In genomic region chrX:123175366-123176122, GRCh38 we compare ENCODE assay signal across 25 cellular contexts. TPM values are rescaled to one million over a fixed set of nuclear protein-coding genes. Genes with fewer than 3 reads are reported as not detected.
DNase-seq lines count a peak whose midpoint lies in the region; ATAC-seq, FAIRE-seq and TF ChIP-seq lines count a peak whose summit lies in the region.
"Had no signal": no experiment of that assay in that cellular context is flagged by ENCODE, and none has a peak within 500 bp of the region (broad histone marks: within the 10 kb centered on the region; RNA-seq: fewer than 3 reads in every experiment).

No MANE protein-coding gene starts in this region.

- no peaks in the 10 kb centered on the region for H3K27me3 Mint-ChIP-seq in GM23338 (ENCODE audit: insufficient read depth, low read depth, poor library complexity)
- H3K27me3 Mint-ChIP-seq in stimulated activated naive B cell treated with anti-CD40 and anti-IgM and Interleukin-4, amounts not matched to agents 10 μg/mL and 1 μg/mL and 100 μg/mL, for 72 hours: no peaks in the 10 kb centered on the region
- no peaks in the 10 kb centered on the region for H3K27me3 Mint-ChIP-seq in stimulated activated memory B cell treated with anti-CD40 and anti-IgM and Interleukin-4, amounts not matched to agents 10 μg/mL and 1 μg/mL and 100 μg/mL, for 72 hours

- peak; percentile 48 for FAIRE-seq in H1 (lab: Jason Lieb, UNC)
- FAIRE-seq: HTR-8/SVneo had no signal

- H4K8ac ChIP-seq in H1 (ENCODE audit: extremely low read depth, insufficient read depth, low read length): no peak overlapping the region

- no peaks in the 10 kb centered on the region for H4K20me1 ChIP-seq in BLaER1 treated with 17β-estradiol and CSF1 and Interleukin-3, amounts not matched to agents 10 nM and 100 nM
- no peaks in the 10 kb centered on the region for H4K20me1 ChIP-seq in GM23338 (replicated peaks; ENCODE audit: insufficient read depth)
- H4K20me1 ChIP-seq in H1 (replicated peaks in 1 of 2; ENCODE audit: control insufficient read depth in 1 of 2, insufficient read depth in 2 of 2, low read length in 2 of 2): no peaks in the 10 kb centered on the region

- no peak overlapping the region for H3K56ac ChIP-seq in H1 (replicated peaks; ENCODE audit: insufficient read length, low read depth, low read length)

- no peak overlapping the region for H2BK120ac ChIP-seq in H1 (replicated peaks; ENCODE audit: low read depth, low read length)

- H2BK12ac ChIP-seq in H1 (ENCODE audit: low read depth, low read length): no peak overlapping the region

- H3K4ac ChIP-seq in H1 (replicated peaks; ENCODE audit: insufficient read length, low read depth, low read length): no peak overlapping the region

- H3K9ac ChIP-seq in BLaER1 treated with 17β-estradiol and CSF1 and Interleukin-3, amounts not matched to agents 10 nM and 100 nM: no peak overlapping the region
- no peak overlapping the region for H3K9ac ChIP-seq in H1 (replicated peaks in 1 of 4; ENCODE audit: extremely low read depth in 1 of 4, low read depth in 3 of 4, low read length in 3 of 4)

- H3K9me2 ChIP-seq in GM23338 (ENCODE audit: insufficient read depth): no peaks in the 10 kb centered on the region

- peak; percentile 72 for ATAC-seq in GM23338
- no peak for ATAC-seq in GM19452 (IDR thresholded peaks at IDR 0.05; ENCODE audit: unreplicated experiment)
- ATAC-seq in stimulated activated naive B cell treated with anti-CD40 and anti-IgM and Interleukin-4, amounts not matched to agents 10 μg/mL and 1 μg/mL and 100 μg/mL, for 72 hours (replicated peaks): no peak
- no peak for ATAC-seq in stimulated activated memory B cell treated with anti-CD40 and anti-IgM and Interleukin-4, amounts not matched to agents 10 μg/mL and 1 μg/mL and 100 μg/mL, for 72 hours
- ATAC-seq: T-cell had no signal

- peaks cover 63 to 100% (median 97%) of the 10 kb centered on the region in 11 experiments for H3K27me3 ChIP-seq in BLaER1 treated with 17β-estradiol and CSF1 and Interleukin-3, amounts not matched to agents 10 nM and 100 nM
- H3K27me3 ChIP-seq in GM23338 (ENCODE audit: insufficient read depth) (no peaks in the 10 kb centered on the region), H1 (replicated peaks in 1 of 4; ENCODE audit: control insufficient read depth in 3 of 4, extremely low read depth in 1 of 4, insufficient read depth in 3 of 4, low read length in 3 of 4) (no peaks in the 10 kb centered on the region)
- H3K27me3 ChIP-seq: Peyer's patch, SJCRH30 had no signal

- H3K36me3 Mint-ChIP-seq in GM23338 (ENCODE audit: low read depth): no peaks in the 10 kb centered on the region
- H3K36me3 Mint-ChIP-seq in stimulated activated naive B cell treated with anti-CD40 and anti-IgM and Interleukin-4, amounts not matched to agents 10 μg/mL and 1 μg/mL and 100 μg/mL, for 72 hours: no peaks in the 10 kb centered on the region
- H3K36me3 Mint-ChIP-seq in stimulated activated memory B cell treated with anti-CD40 and anti-IgM and Interleukin-4, amounts not matched to agents 10 μg/mL and 1 μg/mL and 100 μg/mL, for 72 hours: no peaks in the 10 kb centered on the region
- H3K36me3 Mint-ChIP-seq: CD8-positive, alpha-beta memory T cell; T-cell had no signal

- POLR2A ChIA-PET in H1 (lab: Charles Lee; ENCODE audit: partially characterized antibody): no interaction called here

- no peak for TF ChIP-seq EP300 in H1 (IDR thresholded peaks at IDR 0.05; ENCODE audit: borderline replicate concordance in 1 of 2, low read depth in 2 of 2, low read length in 2 of 2)

- H3K79me2 ChIP-seq in GM23338 (replicated peaks; ENCODE audit: insufficient read depth) (no peaks in the 10 kb centered on the region), H1 (ENCODE audit: control insufficient read depth in 1 of 2, insufficient read depth in 2 of 2, low read length in 2 of 2) (no peaks in the 10 kb centered on the region)

- H3K4me3 ChIP-seq in BLaER1 treated with 17β-estradiol and CSF1 and Interleukin-3, amounts not matched to agents 10 nM and 100 nM: no peak overlapping the region
- H3K4me3 ChIP-seq in GM23338 (no peak overlapping the region), H1 (ENCODE audit: extremely low read depth in 1 of 4, insufficient read depth in 2 of 4, low read depth in 3 of 4, low read length in 4 of 4) (no peak overlapping the region)
- H3K4me3 ChIP-seq: HAP-1, Peyer's patch, SJCRH30 had no signal

- TF ChIP-seq CTCF in GM23338 (conservative IDR thresholded peaks at IDR 0.05; ENCODE audit: low read depth in 2 of 2) (no peak), H1 (IDR thresholded peaks at IDR 0.05; ENCODE audit: control extremely low read depth in 1 of 3, insufficient read depth in 1 of 3, low read depth in 1 of 3, low read length in 3 of 3) (no peak)

- no peaks in the 10 kb centered on the region; the same call in 1 of the 2 replicates for H3K23me2 ChIP-seq in H1 (ENCODE audit: low read depth, low read length)

- no peaks in the 10 kb centered on the region for H3K79me1 ChIP-seq in H1 (ENCODE audit: low read depth, low read length)

- H3K36me3 ChIP-seq in BLaER1 treated with 17β-estradiol and CSF1 and Interleukin-3, amounts not matched to agents 10 nM and 100 nM: no peaks in the 10 kb centered on the region
- H3K36me3 ChIP-seq in GM23338 (ENCODE audit: insufficient read depth) (no peaks in the 10 kb centered on the region), H1 (ENCODE audit: control insufficient read depth in 2 of 4, insufficient read depth in 4 of 4, low read length in 3 of 4) (no peaks in the 10 kb centered on the region)
- H3K36me3 ChIP-seq: HAP-1, Peyer's patch, SJCRH30 had no signal

- H3K4me1 ChIP-seq in BLaER1 treated with 17β-estradiol and CSF1 and Interleukin-3, amounts not matched to agents 10 nM and 100 nM: peaks cover 0 to 14% (median 8%) of the 10 kb centered on the region in 10 experiments; a peak in 16 of 20 replicates
- H3K4me1 ChIP-seq in GM23338 (ENCODE audit: insufficient read depth) (peaks cover 3% of the 10 kb centered on the region; the same call in 1 of the 2 replicates), H1 (replicated peaks in 1 of 4; ENCODE audit: control insufficient read depth in 3 of 4, insufficient read depth in 4 of 4, low read length in 3 of 4) (peaks cover 0 to 2% (median 0%) of the 10 kb centered on the region in 4 experiments; a peak in 1 of 7 replicates)
- H3K4me1 ChIP-seq: HAP-1, Peyer's patch, SJCRH30 had no signal

- H3K9me3 ChIP-seq in BLaER1 treated with 17β-estradiol and CSF1 and Interleukin-3, amounts not matched to agents 10 nM and 100 nM (replicated peaks in 1 of 11): peaks cover 0 to 6% (median 0%) of the 10 kb centered on the region in 11 experiments; a peak in 2 of 22 replicates
- H3K9me3 ChIP-seq in H1 (ENCODE audit: insufficient read depth in 2 of 2, low read depth in 1 of 2, low read length in 1 of 2): no peaks in the 10 kb centered on the region
- H3K9me3 ChIP-seq: HAP-1, Peyer's patch, SJCRH30 had no signal

- H2AK5ac ChIP-seq in H1 (ENCODE audit: low read depth, low read length): no peak overlapping the region

- H2AFZ ChIP-seq in GM23338 (no peak overlapping the region), H1 (ENCODE audit: low read length) (no peak overlapping the region)

- no peak overlapping the region for H2BK20ac ChIP-seq in H1 (ENCODE audit: low read length)

- CTCF ChIA-PET in H1 (lab: Charles Lee; ENCODE audit: partially characterized antibody): interaction anchor here (0.9 to 1.0 kb wide), 4 partner anchors 9 to 247 kb away, joined by 3 to 4 read pairs (median 3); no protein-coding TSS in a partner anchor

- no peak for TF ChIP-seq RAD21 in H1 (IDR thresholded peaks at IDR 0.05 in 1 of 2, conservative IDR thresholded peaks at IDR 0.05 in 1 of 2; ENCODE audit: low read depth in 2 of 2, low read length in 2 of 2)

- H3K18ac ChIP-seq in H1 (ENCODE audit: extremely low read depth, low read length): no peak overlapping the region

- H3K4me3 Mint-ChIP-seq in GM23338: no peak overlapping the region
- H3K4me3 Mint-ChIP-seq in stimulated activated naive B cell treated with anti-CD40 and anti-IgM and Interleukin-4, amounts not matched to agents 10 μg/mL and 1 μg/mL and 100 μg/mL, for 72 hours: no peak overlapping the region
- no peak overlapping the region for H3K4me3 Mint-ChIP-seq in stimulated activated memory B cell treated with anti-CD40 and anti-IgM and Interleukin-4, amounts not matched to agents 10 μg/mL and 1 μg/mL and 100 μg/mL, for 72 hours
- H3K4me3 Mint-ChIP-seq: CD8-positive, alpha-beta memory T cell; T-cell; T-helper 2 cell treated with Interferon-gamma antibody and Interleukin-4, amounts not matched to agents 5 μg/mL and 100 μg/mL, for 36 hours had no signal

- no peak for DNase-seq in GM23338 (ENCODE audit: low spot score)
- DNase-seq in NCI-H748 (lab: John Stamatoyannopoulos, UW; ENCODE audit: unreplicated experiment): peak; percentile 62
- no peak for DNase-seq in H1 (ENCODE audit: low read depth in 1 of 2, low spot score in 2 of 2)
- DNase-seq in HuH-7 (ENCODE audit: low spot score): no peak
- DNase-seq in stimulated activated naive B cell treated with anti-CD40 and anti-IgM and Interleukin-4, amounts not matched to agents 10 μg/mL and 1 μg/mL and 100 μg/mL, for 72 hours: no peak
- DNase-seq: 8988T; CD8-positive, alpha-beta memory T cell; GDM1; Karpas-422; NCI-H1417 treated with DMSO at 0.1 percent for 48 hours; NCI-H187 treated with DMSO at 0.1 percent for 48 hours; NCI-H2107; NCI-H446 treated with DMSO at 0.1 percent for 48 hours; NCI-H526 treated with DMSO at 0.1 percent for 48 hours; Peyer's patch; SJCRH30; T-cell had no signal

- H3K4me1 Mint-ChIP-seq in GM23338: peaks cover 9% of the 10 kb centered on the region; the same call in 2 of the 3 replicates
- no peaks in the 10 kb centered on the region for H3K4me1 Mint-ChIP-seq in stimulated activated naive B cell treated with anti-CD40 and anti-IgM and Interleukin-4, amounts not matched to agents 10 μg/mL and 1 μg/mL and 100 μg/mL, for 72 hours
- no peaks in the 10 kb centered on the region for H3K4me1 Mint-ChIP-seq in stimulated activated memory B cell treated with anti-CD40 and anti-IgM and Interleukin-4, amounts not matched to agents 10 μg/mL and 1 μg/mL and 100 μg/mL, for 72 hours
- H3K4me1 Mint-ChIP-seq: T-cell had no signal

- H3K27ac ChIP-seq in BLaER1 treated with 17β-estradiol and CSF1 and Interleukin-3, amounts not matched to agents 10 nM and 100 nM: no peak overlapping the region
- no peak overlapping the region for H3K27ac ChIP-seq in GM23338 (ENCODE audit: low read depth)
- no peak overlapping the region for H3K27ac ChIP-seq in H1 (ENCODE audit: low read depth, low read length)
- H3K27ac ChIP-seq: C4-2B, Peyer's patch, SJCRH30 had no signal

- H3K4me2 ChIP-seq in BLaER1 treated with 17β-estradiol and CSF1 and Interleukin-3, amounts not matched to agents 10 nM and 100 nM: peak overlapping the region; percentile 13 to 54 (median 25); a peak in 15 of 22 replicates
- H3K4me2 ChIP-seq in GM23338 (no peak overlapping the region), H1 (ENCODE audit: insufficient read depth in 1 of 2, low read depth in 2 of 2, low read length in 2 of 2) (no peak overlapping the region; a peak in 1 of 4 replicates)

- TF ChIP-seq POLR2A in H1 (IDR thresholded peaks at IDR 0.05; ENCODE audit: control extremely low read depth in 1 of 2, low read depth in 2 of 2, low read length in 2 of 2): no peak

- H4K5ac ChIP-seq in H1 (ENCODE audit: insufficient read length, low read depth, low read length): no peak overlapping the region

- H3K27ac Mint-ChIP-seq in GM23338: no peak overlapping the region
- H3K27ac Mint-ChIP-seq in stimulated activated naive B cell treated with anti-CD40 and anti-IgM and Interleukin-4, amounts not matched to agents 10 μg/mL and 1 μg/mL and 100 μg/mL, for 72 hours: no peak overlapping the region
- no peak overlapping the region for H3K27ac Mint-ChIP-seq in stimulated activated memory B cell treated with anti-CD40 and anti-IgM and Interleukin-4, amounts not matched to agents 10 μg/mL and 1 μg/mL and 100 μg/mL, for 72 hours
- H3K27ac Mint-ChIP-seq: T-cell; T-helper 2 cell treated with Interferon-gamma antibody and Interleukin-4, amounts not matched to agents 5 μg/mL and 100 μg/mL, for 36 hours had no signal

- no peak overlapping the region for H2BK15ac ChIP-seq in H1 (ENCODE audit: low read length)

- no peaks in the 10 kb centered on the region for H3F3A ChIP-seq in GM23338 (replicated peaks; ENCODE audit: low read depth)

- no peak overlapping the region for H3K23ac ChIP-seq in H1 (ENCODE audit: insufficient read length)

- H3K14ac ChIP-seq in H1 (ENCODE audit: insufficient read length): no peak overlapping the region

- H3K9me3 Mint-ChIP-seq in GM23338: no peaks in the 10 kb centered on the region
- H3K9me3 Mint-ChIP-seq in stimulated activated naive B cell treated with anti-CD40 and anti-IgM and Interleukin-4, amounts not matched to agents 10 μg/mL and 1 μg/mL and 100 μg/mL, for 72 hours: no peaks in the 10 kb centered on the region
- H3K9me3 Mint-ChIP-seq in stimulated activated memory B cell treated with anti-CD40 and anti-IgM and Interleukin-4, amounts not matched to agents 10 μg/mL and 1 μg/mL and 100 μg/mL, for 72 hours: no peaks in the 10 kb centered on the region
- H3K9me3 Mint-ChIP-seq: T-helper 2 cell treated with Interferon-gamma antibody and Interleukin-4, amounts not matched to agents 5 μg/mL and 100 μg/mL, for 36 hours had no signal

- H2BK5ac ChIP-seq in H1 (ENCODE audit: low read depth, low read length): no peak overlapping the region

- H4K91ac ChIP-seq in H1 (replicated peaks; ENCODE audit: insufficient read length, low read length): no peak overlapping the region

RNA-seq across cellular contexts. Expression of gene GRIA3, which starts 8.5 kb away (rescaled TPM):
- 0.93 and 2.7 TPM in 2 replicates for total RNA-seq in GM23338 (2014; rRNA removed; shearing (Covaris generic))
- polyA plus RNA-seq in GM23338 (2016; fragmentation: Nextera tagmentation; extraction: Ambion mirVana) (4.3 and 5.6 TPM in 2 replicates), H1 (2011; rRNA removed) (1.5 and 3.0 TPM in 2 replicates)
- total RNA-seq in H1 (2021; fragmentation: NEBNext Ultra II Directional; extraction: Animal tissue kit (Norgen Biotek cat#: 25700)): 2.6 and 3.0 TPM in 2 replicates
- 1.8 TPM for polyA plus RNA-seq in H1 (2011; cell fraction: cytosol; rRNA removed)
- 4.0 TPM for polyA plus RNA-seq in H1 (2011; cell fraction: nucleus; rRNA removed)
- 1.4 to 2.6 TPM (median 2.3 TPM) in 4 replicates for polyA plus RNA-seq in H1 (2012, experiment 1 of 2)
- 0.33 TPM for polyA plus RNA-seq in H1 (2012, experiment 2 of 2)
- polyA plus RNA-seq in H1 (2013, experiment 1 of 2): 3.4 TPM
- 4.3 TPM for polyA plus RNA-seq in H1 (2013, experiment 2 of 2)
- 3.8 and 3.9 TPM in 2 replicates for polyA minus RNA-seq in H1 (2011; rRNA and poly(A)+ RNA removed)
- 1.5 TPM for polyA minus RNA-seq in H1 (2011; cell fraction: cytosol; rRNA and poly(A)+ RNA removed)
- 12.8 TPM for polyA minus RNA-seq in H1 (2011; cell fraction: nucleus; rRNA and poly(A)+ RNA removed)
- total RNA-seq: Daoy, SJCRH30 had no signal
- polyA plus RNA-seq: CD8-positive, alpha-beta memory T cell had no signal

Comparison
In these comparisons a context has a peak if more than half of its experiments do, and no peak if none do; other contexts are left out.
1. H3K4me2 ChIP-seq: peak in BLaER1 treated with 17β-estradiol and CSF1 and Interleukin-3, amounts not matched to agents 10 nM and 100 nM (11 of 11); none in GM23338 (single experiment) and H1 (0 of 2).